In genomic region chr6:7515363-7515762, GRCh38 we compare ENCODE assay signal across 23 cellular contexts. TPM values are rescaled to one million over a fixed set of nuclear protein-coding genes. Genes with fewer than 3 reads are reported as not detected.
DNase-seq lines count a peak whose midpoint lies in the region; ATAC-seq and TF ChIP-seq lines count a peak whose summit lies in the region.
"Had no signal": no experiment of that assay in that cellular context is flagged by ENCODE, and none has a peak within 500 bp of the region (broad histone marks: within the 10 kb centered on the region; RNA-seq: fewer than 3 reads in every experiment).

No MANE protein-coding gene starts in this region.

- no peaks in the 10 kb centered on the region for H3K27me3 ChIP-seq in mammary epithelial cell (ENCODE audit: insufficient read depth, low read length)
- no peaks in the 10 kb centered on the region for H3K27me3 ChIP-seq in esophagus (ENCODE audit: control insufficient read depth in 1 of 2, insufficient read depth in 2 of 2, low read length in 2 of 2)
- no peaks in the 10 kb centered on the region for H3K27me3 ChIP-seq in foreskin keratinocyte
- no peaks in the 10 kb centered on the region for H3K27me3 ChIP-seq in MM.1S (replicated peaks; ENCODE audit: insufficient read depth, low read length)
- H3K27me3 ChIP-seq: BLaER1 treated with 17β-estradiol and CSF1 and Interleukin-3, amounts not matched to agents 10 nM and 100 nM had no signal

- peak overlapping the region; percentile 47 for H2AFZ ChIP-seq in mammary epithelial cell (ENCODE audit: low read depth, low read length)
- H2AFZ ChIP-seq in MM.1S (ENCODE audit: low read length) = no peak overlapping the region

- no peak overlapping the region for H3K4me3 ChIP-seq in mammary epithelial cell (replicated peaks in 1 of 3; ENCODE audit: insufficient read depth in 1 of 3, low read depth in 2 of 3, low read length in 3 of 3)
- no peak overlapping the region for H3K4me3 ChIP-seq in esophagus (ENCODE audit: low read depth in 1 of 2, low read length in 2 of 2)
- no peak overlapping the region for H3K4me3 ChIP-seq in MM.1S (ENCODE audit: low read length)
- H3K4me3 ChIP-seq: A549; BLaER1 treated with 17β-estradiol and CSF1 and Interleukin-3, amounts not matched to agents 10 nM and 100 nM; HAP-1 had no signal

- CTCF ChIA-PET in RWPE1 (lab: Yijun Ruan, JAX) (interaction anchor here (0.8 kb wide), 1 partner anchor 47 kb away, joined by 3 read pairs; no protein-coding TSS in a partner anchor), mammary epithelial cell (lab: Charles Lee; ENCODE audit: low non-redundant PET) (no interaction called here)

- H3K36me3 ChIP-seq in mammary epithelial cell (ENCODE audit: insufficient read depth, low read length) (no peaks in the 10 kb centered on the region), esophagus (ENCODE audit: control insufficient read depth in 2 of 2, insufficient read depth in 2 of 2, low read length in 1 of 2) (no peaks in the 10 kb centered on the region), MM.1S (replicated peaks; ENCODE audit: insufficient read depth, low read length) (no peaks in the 10 kb centered on the region)
- H3K36me3 ChIP-seq: BE2C; BLaER1 treated with 17β-estradiol and CSF1 and Interleukin-3, amounts not matched to agents 10 nM and 100 nM; HAP-1 had no signal

- POLR2A ChIA-PET in RWPE1 (lab: Yijun Ruan, JAX; ENCODE audit: low non-redundant PET) = no interaction called here

- no peak overlapping the region for H3K4me3 Mint-ChIP-seq in activated T-helper 17 cell treated with anti-CD3 and anti-CD28 coated beads, Interleukin-2, amount 50 U/mL, for 72 hours
- H3K4me3 Mint-ChIP-seq: CD14-positive monocyte; CD4-positive, alpha-beta T cell; CD8-positive, alpha-beta memory T cell had no signal

- H3K9me3 ChIP-seq in mammary epithelial cell (replicated peaks; ENCODE audit: insufficient read depth, low read length) (no peaks in the 10 kb centered on the region), esophagus (ENCODE audit: control insufficient read depth in 2 of 2, insufficient read depth in 1 of 2, low read depth in 1 of 2, low read length in 1 of 2) (no peaks in the 10 kb centered on the region), MM.1S (replicated peaks; ENCODE audit: insufficient read depth, low read length) (no peaks in the 10 kb centered on the region)
- H3K9me3 ChIP-seq: A549; BE2C; BLaER1 treated with 17β-estradiol and CSF1 and Interleukin-3, amounts not matched to agents 10 nM and 100 nM; HAP-1 had no signal

- H3K27me3 Mint-ChIP-seq in activated T-helper 17 cell treated with anti-CD3 and anti-CD28 coated beads, Interleukin-2, amount 50 U/mL, for 72 hours = peaks cover 6% of the 10 kb centered on the region

- H3K27ac Mint-ChIP-seq in activated T-helper 17 cell treated with anti-CD3 and anti-CD28 coated beads, Interleukin-2, amount 50 U/mL, for 72 hours = no peak overlapping the region
- H3K27ac Mint-ChIP-seq: CD14-positive monocyte; CD4-positive, alpha-beta T cell; CD8-positive, alpha-beta memory T cell had no signal

- no peaks in the 10 kb centered on the region for H3K79me2 ChIP-seq in mammary epithelial cell (ENCODE audit: insufficient read depth, low read length)
- H3K79me2 ChIP-seq in MM.1S (ENCODE audit: low read length) = no peaks in the 10 kb centered on the region

- 100% methylated on average over 2 of the region's 2 CpGs for WGBS in mammary epithelial cell (ENCODE audit: low coverage, missing lambda C conversion rate)
- 61 to 76% methylated on average over 2 of the region's 2 CpGs for WGBS in esophagus, 2 donors

- peaks cover 8% of the 10 kb centered on the region for H3K4me1 ChIP-seq in mammary epithelial cell (ENCODE audit: insufficient read depth, low read length)
- H3K4me1 ChIP-seq in esophagus (ENCODE audit: control insufficient read depth in 2 of 2, insufficient read depth in 2 of 2, low read length in 1 of 2) = no peaks in the 10 kb centered on the region
- H3K4me1 ChIP-seq in foreskin keratinocyte = peaks cover 13% of the 10 kb centered on the region
- H3K4me1 ChIP-seq in MM.1S (ENCODE audit: low read length) = no peaks in the 10 kb centered on the region
- H3K4me1 ChIP-seq: A549; BE2C; BLaER1 treated with 17β-estradiol and CSF1 and Interleukin-3, amounts not matched to agents 10 nM and 100 nM; HAP-1 had no signal

- DNase-seq in RWPE1 (ENCODE audit: low spot score) (peak; percentile 17), mammary epithelial cell (peak; percentile 61), foreskin keratinocyte (peak in 1 of 2 donors; percentile 53), MM.1S (no peak), HCEC 1CT (no peak)
- DNase-seq: 8988T; ACHN; AML-193; BE2C; CD4-positive, alpha-beta T cell; CD8-positive, alpha-beta memory T cell; DMS 273 treated with DMSO at 0.1 percent for 48 hours; DMS79; EL; GDM1; GOT3 had no signal

- H4K20me1 ChIP-seq in mammary epithelial cell (ENCODE audit: insufficient read depth, low read length) = no peaks in the 10 kb centered on the region
- H4K20me1 ChIP-seq in MM.1S (ENCODE audit: insufficient read depth, low read length) = no peaks in the 10 kb centered on the region
- H4K20me1 ChIP-seq: BLaER1 treated with 17β-estradiol and CSF1 and Interleukin-3, amounts not matched to agents 10 nM and 100 nM had no signal

- intact Hi-C loops in mammary epithelial cell (cut with micrococcal nuclease) = no loop called here

- no peaks in the 10 kb centered on the region for H3K9me2 ChIP-seq in MM.1S (replicated peaks; ENCODE audit: insufficient read depth, low read length)

- ATAC-seq in foreskin keratinocyte (peak; percentile 61), HG03469 (IDR thresholded peaks at IDR 0.05; ENCODE audit: unreplicated experiment) (no peak)
- no peak for ATAC-seq in activated T-helper 17 cell treated with anti-CD3 and anti-CD28 coated beads, Interleukin-2, amount 50 U/mL, for 72 hours (replicated peaks)
- ATAC-seq: A549 had no signal

- no peaks in the 10 kb centered on the region for H3K36me3 Mint-ChIP-seq in activated T-helper 17 cell treated with anti-CD3 and anti-CD28 coated beads, Interleukin-2, amount 50 U/mL, for 72 hours (ENCODE audit: low read depth)
- H3K36me3 Mint-ChIP-seq: CD14-positive monocyte; CD8-positive, alpha-beta memory T cell had no signal

- no peak overlapping the region for H3K27ac ChIP-seq in RWPE1
- H3K27ac ChIP-seq in mammary epithelial cell (ENCODE audit: insufficient read depth, low read depth, low read length) = peak overlapping the region; percentile 30
- peak overlapping the region; percentile 58 to 75 for H3K27ac ChIP-seq in esophagus (ENCODE audit: low read depth in 2 of 2, low read length in 1 of 2)
- H3K27ac ChIP-seq in foreskin keratinocyte = peak overlapping the region; percentile 8
- no peak overlapping the region for H3K27ac ChIP-seq in MM.1S (ENCODE audit: low read length)
- H3K27ac ChIP-seq: A549; BLaER1 treated with 17β-estradiol and CSF1 and Interleukin-3, amounts not matched to agents 10 nM and 100 nM had no signal

- H3K9me3 Mint-ChIP-seq in activated T-helper 17 cell treated with anti-CD3 and anti-CD28 coated beads, Interleukin-2, amount 50 U/mL, for 72 hours = no peaks in the 10 kb centered on the region
- H3K9me3 Mint-ChIP-seq: CD14-positive monocyte; CD4-positive, alpha-beta T cell; CD8-positive, alpha-beta memory T cell had no signal

- dilution Hi-C loops in mammary epithelial cell (cut with HindIII; ENCODE audit: low sequenced_read_pairs) = no loop called here

- H3K9ac ChIP-seq in mammary epithelial cell (ENCODE audit: insufficient read depth, low read length) (no peak overlapping the region), MM.1S (ENCODE audit: low read length) (no peak overlapping the region)
- H3K9ac ChIP-seq: BLaER1 treated with 17β-estradiol and CSF1 and Interleukin-3, amounts not matched to agents 10 nM and 100 nM had no signal

- no peaks in the 10 kb centered on the region for H3K4me1 Mint-ChIP-seq in activated T-helper 17 cell treated with anti-CD3 and anti-CD28 coated beads, Interleukin-2, amount 50 U/mL, for 72 hours
- H3K4me1 Mint-ChIP-seq: CD14-positive monocyte; CD8-positive, alpha-beta memory T cell had no signal

- H3K4me2 ChIP-seq in mammary epithelial cell (ENCODE audit: insufficient read depth, low read depth, low read length) (no peak overlapping the region), MM.1S (ENCODE audit: low read depth, low read length) (no peak overlapping the region)
- H3K4me2 ChIP-seq: A549; BLaER1 treated with 17β-estradiol and CSF1 and Interleukin-3, amounts not matched to agents 10 nM and 100 nM had no signal

- no peak for TF ChIP-seq CTCF in RWPE1 (conservative IDR thresholded peaks at IDR 0.05; ENCODE audit: low read depth)
- TF ChIP-seq CTCF in mammary epithelial cell (conservative IDR thresholded peaks at IDR 0.05 in 1 of 2, IDR thresholded peaks at IDR 0.05 in 1 of 2; ENCODE audit: extremely low read depth in 1 of 2, insufficient read depth in 1 of 2, low read depth in 1 of 2, low read length in 2 of 2) = no peak
- TF ChIP-seq CTCF in foreskin keratinocyte (conservative IDR thresholded peaks at IDR 0.05) = no peak
- TF ChIP-seq CTCF in MM.1S (IDR thresholded peaks at IDR 0.05; ENCODE audit: low read length) = no peak

- in situ Hi-C loops in mammary epithelial cell (cut with MboI; ENCODE audit: low sequenced_read_pairs in 2 of 2) = no loop called here

- no peaks in the 10 kb centered on the region for H3F3A ChIP-seq in MM.1S (ENCODE audit: insufficient read depth, low read length)

- BruUV-seq in mammary epithelial cell (replicated peaks; lab: Mats Ljungman, UMichigan) = no TSS peak

RNA-seq across cellular contexts. Expression of gene DSP, which starts 26.1 kb away (rescaled TPM):
- total RNA-seq in mammary epithelial cell (100 to 1,000 TPM; 397 to 468 TPM), foreskin keratinocyte (352 and 371 TPM in 2 replicates)
- polyA plus RNA-seq in mammary epithelial cell (93.5 TPM), esophagus (100 to 1,000 TPM; 182 to 349 TPM), foreskin keratinocyte (63.1 and 67.4 TPM in 2 replicates)
- polyA minus RNA-seq in mammary epithelial cell = 473 TPM
- total RNA-seq in activated T-helper 17 cell treated with anti-CD3 and anti-CD28 coated beads, Interleukin-2, amount 50 U/mL, for 72 hours = under 1 TPM in 1 of 2 donors, not detected in 1; 0.05 TPM
- polyA plus RNA-seq: CD14-positive monocyte had no signal

Comparison
In these comparisons a context has a peak if more than half of its experiments do, and no peak if none do; other contexts are left out.
1. DNase-seq: peak in RWPE1 (single experiment) and mammary epithelial cell (single experiment); none in MM.1S (single experiment) and HCEC 1CT (single experiment).
2. H3K27ac ChIP-seq: peak in mammary epithelial cell (single experiment), esophagus (2 of 2) and foreskin keratinocyte (single experiment); none in RWPE1 (single experiment) and MM.1S (single experiment).
3. RNA of gene DSP, which starts 26.1 kb away (total RNA-seq): 397 to 468 TPM in mammary epithelial cell and 352 to 371 TPM in foreskin keratinocyte; 0.05 TPM in activated T-helper 17 cell treated with anti-CD3 and anti-CD28 coated beads, Interleukin-2, amount 50 U/mL, for 72 hours; every median in the first group is over 100 times any median in the second.